ENCODE assay signal across 19 cellular contexts in the genomic region with DNA sequence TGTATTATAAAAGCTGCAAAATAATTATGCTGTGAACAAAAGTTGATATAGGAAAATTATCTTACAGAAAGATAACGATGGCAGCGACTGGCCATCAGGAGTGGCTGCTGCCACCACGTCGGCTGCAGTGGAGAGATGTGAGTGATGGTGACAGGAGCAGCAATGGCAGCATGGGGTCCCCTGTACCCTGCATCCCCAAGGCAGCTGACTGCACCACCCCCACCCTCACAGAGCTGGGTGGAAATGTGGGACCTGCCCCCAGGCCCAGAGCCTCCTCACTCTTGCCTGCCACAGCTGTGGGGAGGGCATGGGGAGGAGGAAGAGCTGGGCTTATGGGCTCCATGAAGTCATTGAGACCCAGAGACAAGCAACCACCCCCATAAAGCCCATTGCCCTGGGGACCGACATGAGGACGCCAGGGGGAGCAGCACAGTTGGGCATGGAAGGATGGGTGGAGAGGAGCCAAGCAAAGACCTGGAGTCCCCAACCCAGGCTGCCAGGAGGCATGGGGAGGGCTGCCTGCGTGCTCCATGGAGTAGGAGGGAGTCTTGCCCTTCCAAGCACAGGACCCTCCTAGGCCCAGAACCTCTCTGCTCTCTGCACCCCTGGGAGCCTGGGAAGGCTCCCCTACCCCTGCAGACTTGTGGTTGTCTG.
"Had no signal": no experiment of that assay in that cellular context is flagged by ENCODE, and none has a peak within 500 bp of the region (broad histone marks: within the 10 kb centered on the region; RNA-seq: fewer than 3 reads in every experiment).

No MANE protein-coding gene starts in this region.

- H3K9ac ChIP-seq: parathyroid adenoma had no signal

- ATAC-seq: foreskin keratinocyte, left colon, psoas muscle had no signal

- H3K36me3 Mint-ChIP-seq: naive B cell had no signal

- H3K4me3 ChIP-seq: coronary artery, psoas muscle, right lobe of liver, tibial artery had no signal

- H3K36me3 ChIP-seq: right lobe of liver, tibial artery had no signal

- FAIRE-seq: endothelial cell of umbilical vein had no signal

- H3K27me3 Mint-ChIP-seq: naive B cell had no signal

- H3K4me1 ChIP-seq: foreskin keratinocyte, parathyroid adenoma, psoas muscle, right lobe of liver, tibial artery had no signal

- H3K79me2 ChIP-seq: parathyroid adenoma had no signal

- H2AFZ ChIP-seq: parathyroid adenoma had no signal

- H3K9me3 Mint-ChIP-seq: endodermal cell, nephron had no signal

- H3K27ac Mint-ChIP-seq: endodermal cell, naive B cell, nephron had no signal

- H3K4me3 Mint-ChIP-seq: endodermal cell, naive B cell, nephron had no signal

- H3K4me1 Mint-ChIP-seq: naive B cell, nephron had no signal

- H3K27ac ChIP-seq: coronary artery, foreskin keratinocyte, parathyroid adenoma, psoas muscle, right lobe of liver, tibial artery had no signal

- H3K27me3 ChIP-seq: foreskin keratinocyte, right lobe of liver, tibial artery had no signal

- H3K9me3 ChIP-seq: psoas muscle, right lobe of liver, tibial artery had no signal

- DNase-seq: effector CD4-positive, alpha-beta T cell; endodermal cell; erythroblast; foreskin keratinocyte; left colon; mesendoderm; naive B cell; retina; right lobe of liver; stimulated activated CD4-positive, alpha-beta T cell treated with anti-CD3 and anti-CD28 coated beads, Interleukin-15, amount 100 ng/mL, for 24 hours; stimulated activated CD4-positive, alpha-beta T cell treated with anti-CD3 and anti-CD28 coated beads, Interleukin-1b, Interleukin-23, amount 100 ng/mL, for 48 hours; stimulated activated CD4-positive, alpha-beta T cell treated with anti-CD3 and anti-CD28 coated beads, Interleukin-4, amount 100 ng/mL, for 24 hours; stimulated activated naive CD4-positive, alpha-beta T cell treated with Interleukin-2 at 50 U/mL for 16 hours; tibial artery had no signal
